Comparison of ENCODE assay signal across 1 cellular context in genomic region chr21:45004481-45005263, GRCh38.
TF ChIP-seq lines count a peak whose summit lies in the region.

No MANE protein-coding gene starts in this region.

TF ChIP-seq in H1, 55 proteins besides CTCF, POLR2A, EP300 and RAD21 (continued from another document):
- TF ChIP-seq E2F6 (IDR thresholded peaks at IDR 0.05): no peak
